In genomic region chr1:242391896-242392295, GRCh38 we compare ENCODE assay signal across 26 cellular contexts.
"Had no signal": no experiment of that assay in that cellular context is flagged by ENCODE, and none has a peak within 500 bp of the region (broad histone marks: within the 10 kb centered on the region; RNA-seq: fewer than 3 reads in every experiment).

No MANE protein-coding gene starts in this region.

- H3K4me1 ChIP-seq: colonic mucosa, esophagus squamous epithelium, gastrocnemius medialis, heart right ventricle, left lung, lower lobe of right lung had no signal

- H3K27ac ChIP-seq: colonic mucosa, epithelial cell of prostate, esophagus squamous epithelium, gastrocnemius medialis, heart right ventricle, left lung, lower lobe of right lung had no signal

- FAIRE-seq: endometrium, islet of Langerhans, keratinocyte had no signal

- H3K4me3 ChIP-seq: colonic mucosa, esophagus squamous epithelium, gastrocnemius medialis, heart right ventricle, left lung, lower lobe of right lung, mucosa of descending colon had no signal

- H3K9me3 ChIP-seq: colonic mucosa, esophagus squamous epithelium, gastrocnemius medialis, lower lobe of right lung had no signal

- DNase-seq: colonic mucosa; cortex of kidney; effector CD8-positive, alpha-beta T cell; effector memory CD8-positive, alpha-beta T cell; endodermal cell; erythroblast; esophagus squamous epithelium; foreskin fibroblast; foreskin melanocyte; gastrocnemius medialis; glutamatergic neuron; head of caudate nucleus; heart right ventricle; hippocampal formation; left cardiac atrium; left lung; left ventricle myocardium superior; lower lobe of right lung; mesenchymal stem cell; mucosa of descending colon; naive B cell had no signal

- ATAC-seq: effector memory CD8-positive, alpha-beta T cell; esophagus mucosa; gastrocnemius medialis; heart right ventricle; left cardiac atrium; left lung; left ventricle myocardium superior; lower lobe of right lung; mucosa of descending colon had no signal

- H3K36me3 ChIP-seq: colonic mucosa, esophagus squamous epithelium, gastrocnemius medialis, heart right ventricle, left lung, lower lobe of right lung had no signal

- H3K27me3 ChIP-seq: colonic mucosa, esophagus squamous epithelium, gastrocnemius medialis, heart right ventricle, left lung had no signal
